1 cellular context compared by ENCODE assay signal in the genomic region with DNA sequence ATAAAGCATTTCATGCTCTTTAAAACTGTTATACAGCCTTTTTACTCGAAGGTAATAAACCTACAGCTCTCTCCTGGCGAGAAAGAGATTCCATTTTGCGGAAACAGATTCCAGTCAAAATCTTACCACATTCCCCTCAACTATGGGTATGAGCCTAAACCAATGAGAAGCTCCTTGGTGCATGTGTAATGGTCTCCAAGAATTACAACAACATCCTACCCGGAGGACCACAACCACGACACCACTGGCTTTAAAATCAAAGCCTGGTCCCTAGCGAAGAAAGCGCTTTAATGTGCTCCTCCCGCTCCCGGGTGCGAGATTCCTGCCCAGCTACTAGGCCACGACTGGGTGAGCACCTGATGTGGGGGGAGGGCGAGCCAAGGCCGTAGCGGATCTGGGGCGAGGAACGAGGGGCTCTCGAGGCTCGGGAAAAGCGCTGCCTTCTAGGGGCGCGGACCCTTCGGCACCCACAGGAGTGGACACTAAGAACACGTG.
A peak's percentile ranks its signal among the peaks of the same experiment; 100 is the strongest.
TF ChIP-seq lines count a peak whose summit lies in the region.

No MANE protein-coding gene starts in this region.

TF ChIP-seq in WTC11, 78 proteins besides CTCF, POLR2A, EP300 and RAD21 (continued from another document):
- TF ChIP-seq, protein P1, sequence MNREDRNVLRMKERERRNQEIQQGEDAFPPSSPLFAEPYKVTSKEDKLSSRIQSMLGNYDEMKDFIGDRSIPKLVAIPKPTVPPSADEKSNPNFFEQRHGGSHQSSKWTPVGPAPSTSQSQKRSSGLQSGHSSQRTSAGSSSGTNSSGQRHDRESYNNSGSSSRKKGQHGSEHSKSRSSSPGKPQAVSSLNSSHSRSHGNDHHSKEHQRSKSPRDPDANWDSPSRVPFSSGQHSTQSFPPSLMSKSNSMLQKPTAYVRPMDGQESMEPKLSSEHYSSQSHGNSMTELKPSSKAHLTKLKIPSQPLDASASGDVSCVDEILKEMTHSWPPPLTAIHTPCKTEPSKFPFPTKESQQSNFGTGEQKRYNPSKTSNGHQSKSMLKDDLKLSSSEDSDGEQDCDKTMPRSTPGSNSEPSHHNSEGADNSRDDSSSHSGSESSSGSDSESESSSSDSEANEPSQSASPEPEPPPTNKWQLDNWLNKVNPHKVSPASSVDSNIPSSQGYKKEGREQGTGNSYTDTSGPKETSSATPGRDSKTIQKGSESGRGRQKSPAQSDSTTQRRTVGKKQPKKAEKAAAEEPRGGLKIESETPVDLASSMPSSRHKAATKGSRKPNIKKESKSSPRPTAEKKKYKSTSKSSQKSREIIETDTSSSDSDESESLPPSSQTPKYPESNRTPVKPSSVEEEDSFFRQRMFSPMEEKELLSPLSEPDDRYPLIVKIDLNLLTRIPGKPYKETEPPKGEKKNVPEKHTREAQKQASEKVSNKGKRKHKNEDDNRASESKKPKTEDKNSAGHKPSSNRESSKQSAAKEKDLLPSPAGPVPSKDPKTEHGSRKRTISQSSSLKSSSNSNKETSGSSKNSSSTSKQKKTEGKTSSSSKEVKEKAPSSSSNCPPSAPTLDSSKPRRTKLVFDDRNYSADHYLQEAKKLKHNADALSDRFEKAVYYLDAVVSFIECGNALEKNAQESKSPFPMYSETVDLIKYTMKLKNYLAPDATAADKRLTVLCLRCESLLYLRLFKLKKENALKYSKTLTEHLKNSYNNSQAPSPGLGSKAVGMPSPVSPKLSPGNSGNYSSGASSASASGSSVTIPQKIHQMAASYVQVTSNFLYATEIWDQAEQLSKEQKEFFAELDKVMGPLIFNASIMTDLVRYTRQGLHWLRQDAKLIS (CRISPR knock-in tag; IDR thresholded peaks at IDR 0.05; ENCODE audit: borderline replicate concordance), result no peak
- TF ChIP-seq CREB1 (CRISPR knock-in tag; IDR thresholded peaks at IDR 0.05) (no peak), ETV6 (CRISPR knock-in tag; IDR thresholded peaks at IDR 0.05) (peak; percentile 18; the same call in 1 of the 2 replicates)
- TF ChIP-seq, protein P2, sequence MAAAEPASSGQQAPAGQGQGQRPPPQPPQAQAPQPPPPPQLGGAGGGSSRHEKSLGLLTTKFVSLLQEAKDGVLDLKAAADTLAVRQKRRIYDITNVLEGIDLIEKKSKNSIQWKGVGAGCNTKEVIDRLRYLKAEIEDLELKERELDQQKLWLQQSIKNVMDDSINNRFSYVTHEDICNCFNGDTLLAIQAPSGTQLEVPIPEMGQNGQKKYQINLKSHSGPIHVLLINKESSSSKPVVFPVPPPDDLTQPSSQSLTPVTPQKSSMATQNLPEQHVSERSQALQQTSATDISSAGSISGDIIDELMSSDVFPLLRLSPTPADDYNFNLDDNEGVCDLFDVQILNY (CRISPR knock-in tag; IDR thresholded peaks at IDR 0.05), result no peak
TF ChIP-seq in WTC11: peak in this region for 2.
